Comparison of ENCODE assay signal across 17 cellular contexts in genomic region chr22:25655536-25655935, GRCh38.
"Had no signal": no experiment of that assay in that cellular context is flagged by ENCODE, and none has a peak within 500 bp of the region (broad histone marks: within the 10 kb centered on the region; RNA-seq: fewer than 3 reads in every experiment).

No MANE protein-coding gene starts in this region.

- H3K4me1 Mint-ChIP-seq: central memory CD8-positive, alpha-beta T cell had no signal

- H3K4me3 Mint-ChIP-seq: activated naive CD4-positive, alpha-beta T cell treated with anti-CD3 and anti-CD28 coated beads, Interleukin-2, amount 10 ng/mL, durations not matched to agents 7 days and 5 days; activated naive CD8-positive, alpha-beta T cell treated with anti-CD3 and anti-CD28 coated beads, Interleukin-2, amount 50 U/mL, for 24 hours; central memory CD8-positive, alpha-beta T cell; nephron had no signal

- ATAC-seq: activated CD4-positive, CD25-positive, alpha-beta regulatory T cell treated with anti-CD3 and anti-CD28 coated beads, Interleukin-2, amount 50 U/mL, for 24 hours; activated naive CD8-positive, alpha-beta T cell treated with anti-CD3 and anti-CD28 coated beads, Interleukin-2, amount 50 U/mL, for 24 hours; foreskin keratinocyte; left lobe of liver; sciatic nerve; upper lobe of right lung had no signal

- H3K27me3 Mint-ChIP-seq: activated naive CD4-positive, alpha-beta T cell treated with anti-CD3 and anti-CD28 coated beads, Interleukin-2, amount 10 ng/mL, durations not matched to agents 7 days and 5 days; activated naive CD8-positive, alpha-beta T cell treated with anti-CD3 and anti-CD28 coated beads, Interleukin-2, amount 50 U/mL, for 24 hours had no signal

- H3K27ac Mint-ChIP-seq: activated naive CD4-positive, alpha-beta T cell treated with anti-CD3 and anti-CD28 coated beads, Interleukin-2, amount 10 ng/mL, durations not matched to agents 7 days and 5 days; activated naive CD8-positive, alpha-beta T cell treated with anti-CD3 and anti-CD28 coated beads, Interleukin-2, amount 50 U/mL, for 24 hours; nephron had no signal

- DNase-seq: activated effector memory CD4-positive, alpha-beta T cell treated with Interleukin-2 at 50 U/mL for 16 hours; activated naive CD4-positive, alpha-beta T cell treated with anti-CD3 and anti-CD28 coated beads, Interleukin-2, amount 10 ng/mL, durations not matched to agents 7 days and 5 days; activated naive CD8-positive, alpha-beta T cell treated with anti-CD3 and anti-CD28 coated beads, Interleukin-2, amount 50 U/mL, for 24 hours; colonic mucosa; foreskin keratinocyte; hypothalamus; kidney; midbrain; stimulated activated CD4-positive, alpha-beta T cell treated with anti-CD3 and anti-CD28 coated beads, Interleukin-4, amount 100 ng/mL, for 24 hours; stimulated activated naive CD4-positive, alpha-beta T cell; T-helper 9 cell; upper lobe of right lung had no signal

- H3K9me3 Mint-ChIP-seq: activated naive CD4-positive, alpha-beta T cell treated with anti-CD3 and anti-CD28 coated beads, Interleukin-2, amount 10 ng/mL, durations not matched to agents 7 days and 5 days; activated naive CD8-positive, alpha-beta T cell treated with anti-CD3 and anti-CD28 coated beads, Interleukin-2, amount 50 U/mL, for 24 hours; central memory CD8-positive, alpha-beta T cell; nephron had no signal
